Comparison of ENCODE assay signal across 13 cellular contexts in genomic region chr12:51531284-51531981, GRCh38. TPM values are rescaled to one million over a fixed set of nuclear protein-coding genes. Genes with fewer than 3 reads are reported as not detected.
DNase-seq lines count a peak whose midpoint lies in the region; ATAC-seq, FAIRE-seq and TF ChIP-seq lines count a peak whose summit lies in the region.
"Had no signal": no experiment of that assay in that cellular context is flagged by ENCODE, and none has a peak within 500 bp of the region (broad histone marks: within the 10 kb centered on the region; RNA-seq: fewer than 3 reads in every experiment).

No MANE protein-coding gene starts in this region.

- H3K4me3 ChIP-seq in BE2C (ENCODE audit: low read depth, low read length) (peak overlapping the region; percentile 2; the same call in 1 of the 2 replicates), tibial nerve (no peak overlapping the region)
- H3K4me3 ChIP-seq: psoas muscle had no signal

- TF ChIP-seq CTCF in BE2C (IDR thresholded peaks at IDR 0.05; ENCODE audit: low read depth, low read length) (no peak), tibial nerve (IDR thresholded peaks at IDR 0.05) (no peak)

- H3K9me3 ChIP-seq in BE2C (0 out of 2 replicates have a peak, but pooled peaks cover 3% of the 10 kb centered on the region), T-helper 17 cell (ENCODE audit: control insufficient read depth, low read length, poor library complexity, severe bottlenecking) (no peaks in the 10 kb centered on the region), tibial nerve (no peaks in the 10 kb centered on the region)
- H3K9me3 ChIP-seq: psoas muscle had no signal

- H3K27ac ChIP-seq in tibial nerve, result no peak overlapping the region
- H3K27ac ChIP-seq: psoas muscle had no signal

- peaks cover 38% of the 10 kb centered on the region for H3K27me3 Mint-ChIP-seq in T-helper 17 cell

- no peak for TF ChIP-seq POLR2A in tibial nerve (IDR thresholded peaks at IDR 0.05)

- no peak overlapping the region for H3K4me3 Mint-ChIP-seq in T-helper 17 cell
- H3K4me3 Mint-ChIP-seq: nephron; T-helper 2 cell treated with Interferon-gamma antibody and Interleukin-4, amounts not matched to agents 5 μg/mL and 100 μg/mL, for 36 hours had no signal

- peak overlapping the region; percentile 49 for H3K27ac Mint-ChIP-seq in T-helper 17 cell
- H3K27ac Mint-ChIP-seq: nephron; T-helper 2 cell treated with Interferon-gamma antibody and Interleukin-4, amounts not matched to agents 5 μg/mL and 100 μg/mL, for 36 hours had no signal

- intact Hi-C loops in left colon (cut with DNase I, micrococcal nuclease), result loop anchor here (2.0 to 10.0 kb wide), 2 partner anchors 107 to 109 kb away; partner anchors contain the start of gene SLC4A8 (in 1 of the 2)

- H3K36me3 ChIP-seq in BE2C (no peaks in the 10 kb centered on the region), tibial nerve (no peaks in the 10 kb centered on the region)

- H3K36me3 Mint-ChIP-seq in T-helper 17 cell (ENCODE audit: low read depth), result no peaks in the 10 kb centered on the region

- FAIRE-seq in frontal cortex (lab: Jason Lieb, UNC), result no peak
- FAIRE-seq: islet of Langerhans, small intestine had no signal

- peaks cover 7% of the 10 kb centered on the region for H3K4me1 Mint-ChIP-seq in T-helper 17 cell

- TF ChIP-seq EP300 in tibial nerve (IDR thresholded peaks at IDR 0.05), result no peak

- no peak for DNase-seq in BE2C
- no peak for DNase-seq in T-helper 17 cell
- no peak for DNase-seq in left colon
- no peak for DNase-seq in frontal cortex (ENCODE audit: low spot score in 2 of 2)
- no peak for DNase-seq in tibial nerve (ENCODE audit: low spot score in 2 of 2)
- DNase-seq in NCI-H2029 treated with DMSO at 0.1 percent for 48 hours (lab: John Stamatoyannopoulos, UW), result no peak

- peak; percentile 13 for ATAC-seq in GM21619 (IDR thresholded peaks at IDR 0.05; ENCODE audit: unreplicated experiment)
- no peak for ATAC-seq in T-helper 17 cell
- ATAC-seq in left colon, result peak; percentile 22
- ATAC-seq in GM19452 (IDR thresholded peaks at IDR 0.05; ENCODE audit: unreplicated experiment), result no peak

- 59 to 67% methylated on average over 12 of the region's 12 CpGs for WGBS in tibial nerve, 2 donors

- H3K4me1 ChIP-seq in BE2C (peaks cover 16% of the 10 kb centered on the region), tibial nerve (peaks cover 0 to 4% (median 0%) of the 10 kb centered on the region in 4 donors)
- H3K4me1 ChIP-seq: psoas muscle had no signal

- H3K27me3 ChIP-seq in BE2C (no peaks in the 10 kb centered on the region), tibial nerve (peaks cover 0 to 19% of the 10 kb centered on the region in 2 donors)

RNA-seq across cellular contexts. Expression of gene SCN8A, which starts 59.6 kb away (rescaled TPM):
- polyA plus RNA-seq in BE2C (2012; ENCODE audit: insufficient read depth, insufficient read length, low read depth), result 17.6 TPM
- total RNA-seq in T-helper 17 cell (under 1 TPM; 0.35 to 0.47 TPM), left colon (1 to 10 TPM; 4.9 to 9.2 TPM), frontal cortex (46.1 TPM), tibial nerve (1 to 10 TPM in 1 of 4 donors, under 1 TPM in 3; 0.21 to 3.3 (median 0.50) TPM)

Comparison
In these comparisons a context has a peak if more than half of its experiments do, and no peak if none do; other contexts are left out.
1. ATAC-seq: peak in GM21619 (single experiment) and left colon (single experiment); none in T-helper 17 cell (single experiment) and GM19452 (single experiment).